ENCODE assay signal across 26 cellular contexts in genomic region chr12:121346747-121347146, GRCh38.
"Had no signal": no experiment of that assay in that cellular context is flagged by ENCODE, and none has a peak within 500 bp of the region (broad histone marks: within the 10 kb centered on the region; RNA-seq: fewer than 3 reads in every experiment).

No MANE protein-coding gene starts in this region.

- H3K9ac ChIP-seq: parathyroid adenoma had no signal

- FAIRE-seq: islet of Langerhans, small intestine had no signal

- ATAC-seq: gastroesophageal sphincter; left ventricle myocardium superior; sciatic nerve; stimulated activated effector memory CD8-positive, alpha-beta T cell treated with anti-CD3 and anti-CD28 coated beads, Interleukin-12 subunit alpha, Interleukin-12 subunit beta, amount 100 ng/mL, for 72 hours; upper lobe of right lung; WTC11 had no signal

- DNase-seq: activated CD4-positive, alpha-beta T cell treated with anti-CD3 and anti-CD28 coated beads, Interleukin-2, amount 50 U/mL, for 4 hours; activated CD8-positive, alpha-beta memory T cell treated with anti-CD3 and anti-CD28 coated beads for 24 hours; activated gamma-delta T cell; amniotic stem cell; colonic mucosa; endodermal cell; head of caudate nucleus; left ventricle myocardium superior; mammary epithelial cell; midbrain; nucleus accumbens; small intestine; stimulated activated CD4-positive, alpha-beta T cell treated with anti-CD3 and anti-CD28 coated beads, Interleukin-2, amount 100 ng/mL, for 24 hours; T-helper 1 cell; T-helper 9 cell; upper lobe of right lung had no signal

- H3K4me3 Mint-ChIP-seq: activated naive CD4-positive, alpha-beta T cell treated with anti-CD3 and anti-CD28 coated beads, Interleukin-2, amount 50 U/mL, for 24 hours; endodermal cell; nephron; stimulated activated effector memory CD8-positive, alpha-beta T cell treated with anti-CD3 and anti-CD28 coated beads, Interleukin-12 subunit alpha, Interleukin-12 subunit beta, amount 100 ng/mL, for 72 hours; WTC11 had no signal

- H3K27ac Mint-ChIP-seq: activated naive CD4-positive, alpha-beta T cell treated with anti-CD3 and anti-CD28 coated beads, Interleukin-2, amount 50 U/mL, for 24 hours; endodermal cell; nephron; stimulated activated effector memory CD8-positive, alpha-beta T cell treated with anti-CD3 and anti-CD28 coated beads, Interleukin-12 subunit alpha, Interleukin-12 subunit beta, amount 100 ng/mL, for 72 hours; WTC11 had no signal

- H3K27ac ChIP-seq: colonic mucosa, epithelial cell of prostate, gastroesophageal sphincter, parathyroid adenoma, upper lobe of right lung had no signal

- H3K4me3 ChIP-seq: breast epithelium, colonic mucosa, gastroesophageal sphincter, upper lobe of right lung had no signal

- H3K9me3 ChIP-seq: breast epithelium, colonic mucosa, gastroesophageal sphincter, upper lobe of right lung had no signal

- H3K9me3 Mint-ChIP-seq: activated naive CD4-positive, alpha-beta T cell treated with anti-CD3 and anti-CD28 coated beads, Interleukin-2, amount 50 U/mL, for 24 hours; endodermal cell; nephron; stimulated activated effector memory CD8-positive, alpha-beta T cell treated with anti-CD3 and anti-CD28 coated beads, Interleukin-12 subunit alpha, Interleukin-12 subunit beta, amount 100 ng/mL, for 72 hours; WTC11 had no signal

- H3K27me3 Mint-ChIP-seq: activated naive CD4-positive, alpha-beta T cell treated with anti-CD3 and anti-CD28 coated beads, Interleukin-2, amount 50 U/mL, for 24 hours had no signal

- H3K4me1 ChIP-seq: breast epithelium, colonic mucosa had no signal

- H2AFZ ChIP-seq: parathyroid adenoma had no signal

- H3K27me3 ChIP-seq: breast epithelium, colonic mucosa, gastroesophageal sphincter, upper lobe of right lung had no signal
